Comparison of ENCODE assay signal across 22 cellular contexts in genomic region chr12:7136071-7136470, GRCh38. TPM values are rescaled to one million over a fixed set of nuclear protein-coding genes. Genes with fewer than 3 reads are reported as not detected.
DNase-seq lines count a peak whose midpoint lies in the region; ATAC-seq lines count a peak whose summit lies in the region.
"Had no signal": no experiment of that assay in that cellular context is flagged by ENCODE, and none has a peak within 500 bp of the region (broad histone marks: within the 10 kb centered on the region; RNA-seq: fewer than 3 reads in every experiment).

No MANE protein-coding gene starts in this region.

- in situ Hi-C loops in G401 (cut with HindIII; ENCODE audit: low sequenced_read_pairs): no loop called here

- no peak overlapping the region for H3K4me3 Mint-ChIP-seq in T-helper 17 cell
- H3K4me3 Mint-ChIP-seq: CD14-positive monocyte; CD4-positive, alpha-beta memory T cell had no signal

- peak overlapping the region; percentile 41 for H3K27ac Mint-ChIP-seq in T-helper 17 cell

- peak; percentile 72 for DNase-seq in G401 (ENCODE audit: low spot score)
- DNase-seq in T-helper 17 cell: no peak
- DNase-seq in cerebellum (ENCODE audit: low spot score): peak; percentile 48
- no peak for DNase-seq in iPS-NIHi7 (ENCODE audit: extremely low spot score)
- DNase-seq in CD1c-positive myeloid dendritic cell (ENCODE audit: extremely low spot score): no peak
- DNase-seq: 8988T; ACHN; AML-193; BE2C; Calu3; CD4-positive, alpha-beta memory T cell; COR-L47; DND-41; GDM1; GM23248; H7; HCEC 1CT had no signal

- H3K27me3 Mint-ChIP-seq in T-helper 17 cell: no peaks in the 10 kb centered on the region
- H3K27me3 Mint-ChIP-seq: CD4-positive, alpha-beta memory T cell had no signal

- ATAC-seq in T-helper 17 cell (no peak), HG03039 (IDR thresholded peaks at IDR 0.05; ENCODE audit: unreplicated experiment) (no peak)
- ATAC-seq: A549, GM12878 had no signal

- H3K36me3 Mint-ChIP-seq in T-helper 17 cell (ENCODE audit: low read depth): peaks cover 16% of the 10 kb centered on the region

- H3K4me1 Mint-ChIP-seq in T-helper 17 cell: peaks cover 35% of the 10 kb centered on the region

- H3K9me3 ChIP-seq in T-helper 17 cell (ENCODE audit: control insufficient read depth, low read length, poor library complexity, severe bottlenecking): no peaks in the 10 kb centered on the region
- H3K9me3 ChIP-seq: A549; BE2C; BLaER1 treated with 17β-estradiol and CSF1 and Interleukin-3, amounts not matched to agents 10 nM and 100 nM had no signal

RNA-seq across cellular contexts. Expression of gene CLSTN3, which starts 5.9 kb away (rescaled TPM):
- 14.8 and 17.9 TPM in 2 replicates for total RNA-seq in G401 (2014; rRNA removed; shearing (Covaris generic))
- total RNA-seq in T-helper 17 cell: 10 to 100 TPM; 45.8 to 62.6 TPM
- total RNA-seq in cerebellum: 57.6 TPM

RNA-seq across cellular contexts. Expression of gene RBP5, which starts 7.4 kb away (rescaled TPM):
- total RNA-seq in G401 (2014; rRNA removed; shearing (Covaris generic)): not detected in 2 replicates
- total RNA-seq in T-helper 17 cell (not detected), cerebellum (0.27 TPM)
- total RNA-seq: GM23248 had no signal

RNA-seq across cellular contexts. Expression of gene C1RL, which starts 27.1 kb away (rescaled TPM):
- total RNA-seq in G401 (2014; rRNA removed; shearing (Covaris generic)): 3.9 and 5.4 TPM in 2 replicates
- total RNA-seq in T-helper 17 cell (10 to 100 TPM; 21.4 to 27.2 TPM), cerebellum (7.1 TPM)

RNA-seq across cellular contexts. Expression of gene C1R, which starts 43.8 kb away (rescaled TPM):
- 0.78 and 0.98 TPM in 2 replicates for total RNA-seq in G401 (2014; rRNA removed; shearing (Covaris generic))
- total RNA-seq in T-helper 17 cell (1 to 10 TPM; 3.4 to 7.2 TPM), cerebellum (4.6 TPM)

RNA-seq across cellular contexts. Expression of gene PEX5, which starts 53.4 kb away (rescaled TPM):
- 62.4 and 64.6 TPM in 2 replicates for total RNA-seq in G401 (2014; rRNA removed; shearing (Covaris generic))
- total RNA-seq in T-helper 17 cell: 10 to 100 TPM; 13.1 to 14.6 TPM
- total RNA-seq in cerebellum: 40.7 TPM

Comparison
In these comparisons a context has a peak if more than half of its experiments do, and no peak if none do; other contexts are left out.
1. DNase-seq: peak in G401 (single experiment) and cerebellum (single experiment); none in T-helper 17 cell (0 of 3), iPS-NIHi7 (single experiment) and CD1c-positive myeloid dendritic cell (single experiment).